In genomic region chr13:45331981-45332830, GRCh38 we compare ENCODE assay signal across 8 cellular contexts. TPM values are rescaled to one million over a fixed set of nuclear protein-coding genes. Genes with fewer than 3 reads are reported as not detected.
DNase-seq lines count a peak whose midpoint lies in the region; ATAC-seq and TF ChIP-seq lines count a peak whose summit lies in the region.

No MANE protein-coding gene starts in this region.

- ATAC-seq in body of pancreas (peak; percentile 16), HG03354 (IDR thresholded peaks at IDR 0.05; ENCODE audit: poor library complexity, severe bottlenecking, unreplicated experiment) (no peak), GM19395 (IDR thresholded peaks at IDR 0.05; ENCODE audit: unreplicated experiment) (no peak)

- H3K9me3 ChIP-seq in BE2C (no peaks in the 10 kb centered on the region), body of pancreas (no peaks in the 10 kb centered on the region)

- 83 to 86% methylated on average over 4 of the region's 4 CpGs for WGBS in body of pancreas, 2 donors

- H3K27me3 ChIP-seq in BE2C (no peaks in the 10 kb centered on the region), body of pancreas (no peaks in the 10 kb centered on the region)

- intact Hi-C loops in body of pancreas (cut with DNase I) = no loop called here

- no peak for TF ChIP-seq POLR2A in body of pancreas (IDR thresholded peaks at IDR 0.05)

- H3K27ac ChIP-seq in body of pancreas = peak overlapping the region in 1 of 4 donors; percentile 18

- peaks cover 14% of the 10 kb centered on the region for H3K4me1 ChIP-seq in BE2C
- peaks cover 28% of the 10 kb centered on the region for H3K4me1 ChIP-seq in body of pancreas

- no peak overlapping the region for H3K4me3 ChIP-seq in BE2C (ENCODE audit: low read depth, low read length)
- H3K4me3 ChIP-seq in body of pancreas = no peak overlapping the region

- TF ChIP-seq CTCF in BE2C (IDR thresholded peaks at IDR 0.05; ENCODE audit: low read depth, low read length) (no peak), body of pancreas (IDR thresholded peaks at IDR 0.05) (no peak)

- DNase-seq in BE2C = peak; percentile 24
- DNase-seq in Kasumi-1 (lab: John Stamatoyannopoulos, UW) = peak; percentile 21 to 32
- DNase-seq in body of pancreas = peak in 1 of 4 donors; percentile 40
- peak; percentile 53 to 65 for DNase-seq in lung microvascular endothelial cell (ENCODE audit: low read depth in 2 of 2)
- no peak for DNase-seq in NCI-H1105 treated with DMSO at 0.1 percent for 48 hours (lab: John Stamatoyannopoulos, UW)
- no peak for DNase-seq in mucosa of gallbladder (ENCODE audit: low spot score)

- H3K36me3 ChIP-seq in BE2C (peaks cover 28% of the 10 kb centered on the region), body of pancreas (replicated peaks in 1 of 2; ENCODE audit: insufficient read depth in 1 of 2, low read depth in 2 of 2) (peaks cover 7 to 8% of the 10 kb centered on the region in 2 donors)

RNA-seq across cellular contexts. Expression of gene TPT1, which starts 8.8 kb away (rescaled TPM):
- 1,369 TPM for polyA plus RNA-seq in BE2C (2012; ENCODE audit: insufficient read depth, insufficient read length, low read depth)
- total RNA-seq in body of pancreas (1,000 to 10,000 TPM; 1,254 to 1,787 TPM), lung microvascular endothelial cell (1,418 and 2,740 TPM in 2 replicates), mucosa of gallbladder (3,971 TPM)

Comparison
In these comparisons a context has a peak if more than half of its experiments do, and no peak if none do; other contexts are left out.
1. DNase-seq: peak in BE2C (single experiment), Kasumi-1 (2 of 2) and lung microvascular endothelial cell (2 of 2); none in NCI-H1105 treated with DMSO at 0.1 percent for 48 hours (single experiment) and mucosa of gallbladder (single experiment).